9 cellular contexts compared by ENCODE assay signal in genomic region chrX:1507511-1508463, GRCh38. TPM values are rescaled to one million over a fixed set of nuclear protein-coding genes. Genes with fewer than 3 reads are reported as not detected.
DNase-seq lines count a peak whose midpoint lies in the region; ATAC-seq and TF ChIP-seq lines count a peak whose summit lies in the region.
"Had no signal": no experiment of that assay in that cellular context is flagged by ENCODE, and none has a peak within 500 bp of the region (broad histone marks: within the 10 kb centered on the region; RNA-seq: fewer than 3 reads in every experiment).

No MANE protein-coding gene starts in this region.

- intact Hi-C loops in posterior vena cava (cut with DNase I), result no loop called here

- ATAC-seq in GM21390 (IDR thresholded peaks at IDR 0.05; ENCODE audit: unreplicated experiment) (peak; percentile 54), HG03521 (IDR thresholded peaks at IDR 0.05; ENCODE audit: unreplicated experiment) (peak; percentile 66)

- DNase-seq in GM10266 (ENCODE audit: extremely low spot score), result peak; percentile 59
- peak; percentile 28 for DNase-seq in activated gamma-delta T cell treated with anti-CD3 and anti-CD28 coated beads, Interleukin-2, amount 50 U/mL, for 16 hours (ENCODE audit: low read depth)
- no peak for DNase-seq in AG08395 (ENCODE audit: low spot score)
- DNase-seq in posterior vena cava (ENCODE audit: low spot score), result no peak
- no peak for DNase-seq in AG20443 (ENCODE audit: low spot score)
- DNase-seq in dermis blood vessel endothelial cell, result no peak

- TF ChIP-seq CTCF in GM10266 (IDR thresholded peaks at IDR 0.05; ENCODE audit: control insufficient read depth, insufficient read depth, low read depth, missing control alignments), result no peak

RNA-seq across cellular contexts. Expression of gene P2RY8, which starts 29.2 kb away (rescaled TPM):
- total RNA-seq in posterior vena cava (1 to 10 TPM; 1.4 to 2.8 TPM), dermis blood vessel endothelial cell (0.17 and 0.79 TPM in 2 replicates)
- total RNA-seq: kidney epithelial cell had no signal

RNA-seq across cellular contexts. Expression of gene ASMTL, which starts 55.1 kb away (rescaled TPM):
- total RNA-seq in posterior vena cava (10 to 100 TPM; 28.2 to 29.7 TPM), dermis blood vessel endothelial cell (9.7 and 12.5 TPM in 2 replicates)

Comparison
In these comparisons a context has a peak if more than half of its experiments do, and no peak if none do; other contexts are left out.
1. DNase-seq: peak in GM10266 (single experiment) and activated gamma-delta T cell treated with anti-CD3 and anti-CD28 coated beads, Interleukin-2, amount 50 U/mL, for 16 hours (single experiment); none in AG08395 (single experiment), posterior vena cava (single experiment), AG20443 (single experiment) and dermis blood vessel endothelial cell (single experiment).